In the genomic region with DNA sequence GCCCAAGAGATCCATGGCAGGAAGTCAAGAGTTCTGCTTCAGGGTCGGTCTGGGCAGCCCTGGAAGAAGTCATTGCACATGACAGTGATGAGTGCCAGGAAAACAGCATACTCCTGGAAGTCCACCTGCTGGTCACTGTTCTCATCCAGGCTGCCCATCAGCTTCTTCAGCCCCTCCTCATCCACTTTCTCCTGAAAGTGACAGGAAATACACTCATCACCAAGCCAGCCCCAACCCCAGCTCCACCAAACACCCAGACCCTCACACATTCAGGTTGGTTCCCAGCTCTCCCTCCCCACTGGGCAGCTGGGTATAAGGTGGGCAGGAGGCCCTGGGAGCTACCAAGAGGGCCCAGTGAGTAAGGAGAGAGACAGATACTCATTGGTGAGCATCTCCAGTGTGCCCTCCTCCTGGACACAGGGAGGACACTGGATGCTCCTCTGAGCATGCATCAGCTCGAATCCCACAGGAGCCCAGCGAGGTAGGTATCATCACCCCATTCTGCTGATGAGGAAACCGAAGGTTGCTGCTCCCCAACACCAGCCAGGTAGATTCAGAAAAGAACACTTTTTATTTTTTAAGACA, we compare ENCODE assay signal across 21 cellular contexts. TPM values are rescaled to one million over a fixed set of nuclear protein-coding genes. Genes with fewer than 3 reads are reported as not detected.
A peak's percentile ranks its signal among the peaks of the same experiment; 100 is the strongest.
DNase-seq lines count a peak whose midpoint lies in the region; ATAC-seq and TF ChIP-seq lines count a peak whose summit lies in the region.
"Had no signal": no experiment of that assay in that cellular context is flagged by ENCODE, and none has a peak within 500 bp of the region (broad histone marks: within the 10 kb centered on the region; RNA-seq: fewer than 3 reads in every experiment).

No MANE protein-coding gene starts in this region.

- WGBS in esophagus squamous epithelium, 2 donors: 45 to 56% methylated on average over 2 to 4 of the region's 4 CpGs

- H3K36me3 ChIP-seq in breast epithelium: no peaks in the 10 kb centered on the region
- peaks cover 6 to 38% (median 6%) of the 10 kb centered on the region in 3 donors for H3K36me3 ChIP-seq in esophagus squamous epithelium
- H3K36me3 ChIP-seq in upper lobe of right lung: no peaks in the 10 kb centered on the region
- H3K36me3 ChIP-seq: esophagus muscularis mucosa, left ventricle myocardium inferior had no signal

- POLR2A ChIA-PET in MCF 10A (lab: Yijun Ruan, JAX): interaction anchor here (0.7 to 24.9 kb wide), 10 partner anchors 11 to 397 kb away, joined by 3 to 2106 read pairs (median 6); a partner anchor contains a TSS

- H3K9me3 ChIP-seq in breast epithelium (no peaks in the 10 kb centered on the region), esophagus squamous epithelium (no peaks in the 10 kb centered on the region), upper lobe of right lung (no peaks in the 10 kb centered on the region)
- H3K9me3 ChIP-seq: esophagus muscularis mucosa, left ventricle myocardium inferior, mucosa of descending colon had no signal

- intact Hi-C loops in MCF 10A (cut with micrococcal nuclease) (no loop called here), breast epithelium (cut with DNase I; ENCODE audit: low total_unique reads) (no loop called here), esophagus squamous epithelium (cut with DNase I) (loop anchor here (10.0 kb wide), 1 partner anchor 47 kb away; no protein-coding TSS in a partner anchor), upper lobe of right lung (cut with DNase I) (no loop called here), dorsolateral prefrontal cortex (cut with DNase I) (loop anchor here in 1 of 2 donors (10.0 kb wide), 1 partner anchor 423 kb away; a partner anchor contains a TSS)

- BruUV-seq in MCF 10A (replicated peaks; lab: Mats Ljungman, UMichigan): no TSS peak

- no peak for ATAC-seq in upper lobe of right lung
- ATAC-seq: mucosa of descending colon had no signal

- H3K4me3 ChIP-seq in breast epithelium: no peak overlapping the region
- H3K4me3 ChIP-seq in esophagus squamous epithelium: peak overlapping the region in 3 of 4 donors; percentile 50 to 59 (median 56)
- H3K4me3 ChIP-seq in upper lobe of right lung: no peak overlapping the region
- H3K4me3 ChIP-seq in dorsolateral prefrontal cortex: no peak overlapping the region
- H3K4me3 ChIP-seq: esophagus muscularis mucosa, left ventricle myocardium inferior, mucosa of descending colon had no signal

- H3K27ac ChIP-seq in breast epithelium: no peak overlapping the region
- peak overlapping the region; percentile 37 to 100 (median 97) for H3K27ac ChIP-seq in esophagus squamous epithelium
- H3K27ac ChIP-seq in upper lobe of right lung: no peak overlapping the region
- H3K27ac ChIP-seq in dorsolateral prefrontal cortex: no peak overlapping the region
- H3K27ac ChIP-seq: C4-2B, esophagus muscularis mucosa, KMS-11, left ventricle myocardium inferior had no signal

- TF ChIP-seq CTCF in MCF 10A (IDR thresholded peaks at IDR 0.05; ENCODE audit: unreplicated experiment) (no peak), breast epithelium (IDR thresholded peaks at IDR 0.05) (no peak), esophagus squamous epithelium (IDR thresholded peaks at IDR 0.05) (peak in 1 of 6 experiments; percentile 6), upper lobe of right lung (IDR thresholded peaks at IDR 0.05) (no peak), dorsolateral prefrontal cortex (IDR thresholded peaks at IDR 0.05 in 54 of 56, conservative IDR thresholded peaks at IDR 0.05 in 2 of 56; ENCODE audit: low read depth in 1 of 56, partially characterized antibody in 56 of 56) (no peak)

- CTCF ChIA-PET in MCF 10A (lab: Yijun Ruan, JAX): interaction anchor here (0.6 to 11.5 kb wide), 12 partner anchors 10 to 236 kb away, joined by 3 to 221 read pairs (median 4); a partner anchor contains a TSS

- H3K27me3 ChIP-seq in breast epithelium: no peaks in the 10 kb centered on the region
- H3K27me3 ChIP-seq in esophagus squamous epithelium: no peaks in the 10 kb centered on the region
- H3K27me3 ChIP-seq in upper lobe of right lung: no peaks in the 10 kb centered on the region
- no peaks in the 10 kb centered on the region for H3K27me3 ChIP-seq in dorsolateral prefrontal cortex
- H3K27me3 ChIP-seq: esophagus muscularis mucosa had no signal

- H3K36me3 Mint-ChIP-seq in MCF 10A (ENCODE audit: insufficient read depth, unreplicated experiment): peaks cover 76% of the 10 kb centered on the region

- H3K4me1 ChIP-seq in breast epithelium: peaks cover 8 to 11% of the 10 kb centered on the region in 2 donors
- H3K4me1 ChIP-seq in esophagus squamous epithelium: peaks cover 13 to 61% (median 13%) of the 10 kb centered on the region in 3 donors
- H3K4me1 ChIP-seq in upper lobe of right lung: peaks cover 16% of the 10 kb centered on the region

- no peaks in the 10 kb centered on the region for H3K27me3 Mint-ChIP-seq in MCF 10A (ENCODE audit: insufficient read depth, unreplicated experiment)

- peaks cover 48% of the 10 kb centered on the region for H3K4me1 Mint-ChIP-seq in MCF 10A (ENCODE audit: insufficient read depth, unreplicated experiment)

- H3K4me3 Mint-ChIP-seq in MCF 10A (ENCODE audit: unreplicated experiment): peak overlapping the region; percentile 67

- H3K9me3 Mint-ChIP-seq in MCF 10A (ENCODE audit: unreplicated experiment): no peaks in the 10 kb centered on the region

- TF ChIP-seq POLR2A in breast epithelium (IDR thresholded peaks at IDR 0.05): no peak
- no peak for TF ChIP-seq POLR2A in esophagus squamous epithelium (IDR thresholded peaks at IDR 0.05)

- peak overlapping the region; percentile 92 for H3K27ac Mint-ChIP-seq in MCF 10A (ENCODE audit: low read depth, unreplicated experiment)

- DNase-seq in MCF 10A (ENCODE audit: unreplicated experiment): no peak
- DNase-seq in breast epithelium (ENCODE audit: low spot score in 2 of 2): no peak
- no peak for DNase-seq in esophagus squamous epithelium (lab: John Stamatoyannopoulos, UW)
- peak; percentile 48 for DNase-seq in upper lobe of right lung
- no peak for DNase-seq in NCI-H446 (lab: John Stamatoyannopoulos, UW)
- no peak for DNase-seq in dorsolateral prefrontal cortex
- DNase-seq: activated CD4-positive, alpha-beta T cell treated with anti-CD3 and anti-CD28 coated beads for 4 hours; activated CD8-positive, alpha-beta memory T cell treated with anti-CD3 and anti-CD28 coated beads, Interleukin-2, amount 50 U/mL, for 48 hours; activated gamma-delta T cell treated with Interleukin-2 at 50 U/mL for 16 hours; central memory CD4-positive, alpha-beta T cell; effector CD4-positive, alpha-beta T cell; glutamatergic neuron; left ventricle myocardium inferior; mucosa of descending colon; NCI-H2081; stimulated activated CD4-positive, alpha-beta T cell treated with anti-CD3 and anti-CD28 coated beads, Interleukin-12 subunit alpha, Interleukin-12 subunit beta, amount 100 ng/mL, for 4 hours; substantia nigra; SW 1271 had no signal

RNA-seq across cellular contexts. Expression of a gene that starts 4.2 kb away (rescaled TPM):
- total RNA-seq in MCF 10A (2022) (5,064 and 5,163 TPM in 2 replicates), breast epithelium (1 to 10 TPM in 1 of 3 donors, under 1 TPM in 1, not detected in 1; 0.33 to 5.4 TPM), esophagus squamous epithelium (1,000 to 10,000 TPM in 3 of 4 donors, 100 to 1,000 TPM in 1; 949 to 3,544 (median 1,180) TPM), upper lobe of right lung (5.6 TPM), dorsolateral prefrontal cortex (1 to 10 TPM in 45 of 120 experiments, under 1 TPM in 13, not detected in 62; 0.52 to 4.2 (median 1.4) TPM)

RNA-seq across cellular contexts. Expression of a gene that starts 12.4 kb away (rescaled TPM):
- 85.7 and 90.0 TPM in 2 replicates for total RNA-seq in MCF 10A (2022)
- total RNA-seq in breast epithelium: 1 to 10 TPM in 2 of 3 donors, under 1 TPM in 1; 0.44 to 2.6 (median 2.2) TPM
- 10 to 100 TPM in 1 of 4 donors, 1 to 10 TPM in 3; 1.2 to 16.5 (median 9.2) TPM for total RNA-seq in esophagus squamous epithelium
- total RNA-seq in upper lobe of right lung: 1.3 TPM
- 1 to 10 TPM in 17 of 120 experiments, under 1 TPM in 11, not detected in 92; 0.59 to 9.7 (median 1.1) TPM for total RNA-seq in dorsolateral prefrontal cortex

RNA-seq across cellular contexts. Expression of a gene that starts 15.9 kb away (rescaled TPM):
- total RNA-seq in MCF 10A (2022) (27.2 and 60.7 TPM in 2 replicates), breast epithelium (1,000 to 10,000 TPM in 1 of 3 donors, 100 to 1,000 TPM in 2; 177 to 1,015 (median 198) TPM), esophagus squamous epithelium (100 to 1,000 TPM in 2 of 4 donors, 10 to 100 TPM in 2; 58.6 to 205 (median 122) TPM), upper lobe of right lung (377 TPM), dorsolateral prefrontal cortex (10 to 100 TPM in 40 of 120 experiments, 1 to 10 TPM in 79, not detected in 1; 1.2 to 42.8 (median 6.7) TPM)

RNA-seq across cellular contexts. Expression of a gene that starts 20.8 kb away (rescaled TPM):
- total RNA-seq in MCF 10A (2022) (not detected in 2 replicates), breast epithelium (not detected), esophagus squamous epithelium (not detected), upper lobe of right lung (not detected), dorsolateral prefrontal cortex (1 to 10 TPM in 5 of 120 experiments, under 1 TPM in 1, not detected in 114; 0.47 to 1.9 (median 1.2) TPM)
- total RNA-seq: left ventricle myocardium inferior, mucosa of descending colon had no signal

RNA-seq across cellular contexts. Expression of a gene that starts 25.7 kb away (rescaled TPM):
- total RNA-seq in MCF 10A (2022): 2,571 and 2,904 TPM in 2 replicates
- 100 to 1,000 TPM; 351 to 861 (median 423) TPM for total RNA-seq in breast epithelium
- 100 to 1,000 TPM; 270 to 943 (median 394) TPM for total RNA-seq in esophagus squamous epithelium
- total RNA-seq in upper lobe of right lung: 1,046 TPM
- total RNA-seq in dorsolateral prefrontal cortex: 100 to 1,000 TPM in 65 of 120 experiments, 10 to 100 TPM in 55; 62.8 to 242 (median 102) TPM

Comparison
In these comparisons a context has a peak if more than half of its experiments do, and no peak if none do; other contexts are left out.
1. RNA of a gene that starts 4.2 kb away (total RNA-seq): 5,064 to 5,163 TPM in MCF 10A and 949 to 3,544 TPM in esophagus squamous epithelium; 5.6 TPM in upper lobe of right lung (single experiment), 0.52 to 4.2 TPM in dorsolateral prefrontal cortex and 0.33 to 5.4 TPM in breast epithelium; every median in the first group is over 100 times any median in the second.
2. H3K27ac ChIP-seq: peak in esophagus squamous epithelium (4 of 4); none in breast epithelium (0 of 2), upper lobe of right lung (single experiment) and dorsolateral prefrontal cortex (0 of 59).
3. H3K4me3 ChIP-seq: peak in esophagus squamous epithelium (3 of 4); none in breast epithelium (0 of 3), upper lobe of right lung (single experiment) and dorsolateral prefrontal cortex (0 of 59).